8 cellular contexts compared by ENCODE assay signal in genomic region chr5:76402251-76402879, GRCh38.
DNase-seq lines count a peak whose midpoint lies in the region; ATAC-seq and TF ChIP-seq lines count a peak whose summit lies in the region.

No MANE protein-coding gene starts in this region.

- H3K36me3 Mint-ChIP-seq in activated naive CD4-positive, alpha-beta T cell treated with anti-CD3 and anti-CD28 coated beads, Interleukin-2, amount 50 U/mL, for 24 hours, result no peaks in the 10 kb centered on the region

- H3K27ac Mint-ChIP-seq in activated naive CD4-positive, alpha-beta T cell treated with anti-CD3 and anti-CD28 coated beads, Interleukin-2, amount 50 U/mL, for 24 hours, result peak overlapping the region; percentile 98

- peaks cover 53% of the 10 kb centered on the region for H3K4me1 Mint-ChIP-seq in activated naive CD4-positive, alpha-beta T cell treated with anti-CD3 and anti-CD28 coated beads, Interleukin-2, amount 50 U/mL, for 24 hours

- peak overlapping the region; percentile 70 for H3K4me3 ChIP-seq in iPS-15b (ENCODE audit: low read depth, low read length)

- no peaks in the 10 kb centered on the region for H3K9me3 ChIP-seq in iPS-15b (ENCODE audit: control insufficient read depth, insufficient read depth, low read length)

- peak overlapping the region; percentile 16 for H3K9ac ChIP-seq in iPS-15b (ENCODE audit: low read depth, low read length)

- ATAC-seq in GM19043 (IDR thresholded peaks at IDR 0.05; ENCODE audit: low read depth, unreplicated experiment) (peak; percentile 39), HG03135 (IDR thresholded peaks at IDR 0.05; ENCODE audit: unreplicated experiment) (peak; percentile 39), SK-N-SH treated with all-trans-retinoic acid at 6 μM for 48 hours (peak; percentile 33)

- peak overlapping the region; percentile 96 for H3K4me3 Mint-ChIP-seq in activated naive CD4-positive, alpha-beta T cell treated with anti-CD3 and anti-CD28 coated beads, Interleukin-2, amount 50 U/mL, for 24 hours

- no peaks in the 10 kb centered on the region for H3K36me3 ChIP-seq in iPS-15b (ENCODE audit: control insufficient read depth, insufficient read depth, low read length)

- DNase-seq in stimulated activated CD4-positive, alpha-beta T cell treated with anti-CD3 and anti-CD28 coated beads, Interleukin-12 subunit alpha, Interleukin-12 subunit beta, amount 100 ng/mL, for 48 hours (ENCODE audit: low read depth in 2 of 3, low spot score in 1 of 3), result peak; percentile 76 to 79 (median 78)
- DNase-seq in NCI-H1105 treated with DMSO at 0.1 percent for 48 hours (lab: John Stamatoyannopoulos, UW) (no peak), COLO829 (ENCODE audit: low spot score) (no peak)

- H3K27me3 Mint-ChIP-seq in activated naive CD4-positive, alpha-beta T cell treated with anti-CD3 and anti-CD28 coated beads, Interleukin-2, amount 50 U/mL, for 24 hours, result no peaks in the 10 kb centered on the region

- H3K27me3 ChIP-seq in iPS-15b (ENCODE audit: control insufficient read depth, insufficient read depth, low read length), result peaks cover 5% of the 10 kb centered on the region

- peaks cover 8% of the 10 kb centered on the region for H3K4me1 ChIP-seq in iPS-15b (ENCODE audit: control insufficient read depth, insufficient read depth, low read length)

- no peaks in the 10 kb centered on the region for H3K9me3 Mint-ChIP-seq in activated naive CD4-positive, alpha-beta T cell treated with anti-CD3 and anti-CD28 coated beads, Interleukin-2, amount 50 U/mL, for 24 hours

TF ChIP-seq in SK-N-SH treated with all-trans-retinoic acid at 6 μM for 48 hours, 23 proteins besides CTCF, POLR2A, EP300 and RAD21:
- TF ChIP-seq PATZ1 (CRISPR knock-in tag; IDR thresholded peaks at IDR 0.05; ENCODE audit: borderline replicate concordance) (no peak), ARNTL (CRISPR knock-in tag; IDR thresholded peaks at IDR 0.05; ENCODE audit: borderline replicate concordance, low read depth) (no peak), ZFP3 (CRISPR knock-in tag; IDR thresholded peaks at IDR 0.05) (no peak), RARB (CRISPR knock-in tag; IDR thresholded peaks at IDR 0.05) (no peak), TCF4 (CRISPR knock-in tag; IDR thresholded peaks at IDR 0.05; ENCODE audit: borderline replicate concordance) (no peak), OSR1 (CRISPR knock-in tag; IDR thresholded peaks at IDR 0.05) (no peak)

Comparison
In these comparisons a context has a peak if more than half of its experiments do, and no peak if none do; other contexts are left out.
1. DNase-seq: peak in stimulated activated CD4-positive, alpha-beta T cell treated with anti-CD3 and anti-CD28 coated beads, Interleukin-12 subunit alpha, Interleukin-12 subunit beta, amount 100 ng/mL, for 48 hours (3 of 3); none in NCI-H1105 treated with DMSO at 0.1 percent for 48 hours (single experiment) and COLO829 (single experiment).
2. Peak in every context shown above with its lines, with median percentiles within 50 percentile points of each other: ATAC-seq.